ENCODE assay signal across 24 cellular contexts in genomic region chr14:30893819-30894218, GRCh38.
"Had no signal": no experiment of that assay in that cellular context is flagged by ENCODE, and none has a peak within 500 bp of the region (broad histone marks: within the 10 kb centered on the region; RNA-seq: fewer than 3 reads in every experiment).

No MANE protein-coding gene starts in this region.

- H3K4me2 ChIP-seq: hepatocyte, neural progenitor cell had no signal

- H3K9me3 ChIP-seq: left lung, neutrophil, right atrium auricular region, suprapubic skin, thoracic aorta, tibial nerve, uterus had no signal

- H3K79me2 ChIP-seq: hepatocyte had no signal

- H3K27me3 ChIP-seq: hepatocyte, left lung, neural progenitor cell, neutrophil, right atrium auricular region, suprapubic skin, tibial nerve, uterus had no signal

- H3K36me3 ChIP-seq: uterus had no signal

- H3K4me1 ChIP-seq: left lung, neural progenitor cell, right atrium auricular region, uterus had no signal

- H3K9ac ChIP-seq: neural progenitor cell had no signal

- H3K4me3 ChIP-seq: hepatocyte, left lung, lung, neural progenitor cell, right atrium auricular region, skin epidermis, suprapubic skin, thoracic aorta, tibial nerve, uterus had no signal

- DNase-seq: kidney; left colon; left lung; mesendoderm; naive B cell; natural killer cell; nephron progenitor cell; occipital lobe; stimulated activated CD4-positive, alpha-beta T cell treated with anti-CD3 and anti-CD28 coated beads, Interleukin-12 subunit alpha, Interleukin-12 subunit beta, amount 100 ng/mL, for 4 hours; stimulated activated CD4-positive, alpha-beta T cell treated with anti-CD3 and anti-CD28 coated beads, Interleukin-15, amount 100 ng/mL, for 24 hours; stimulated activated CD4-positive, alpha-beta T cell treated with anti-CD3 and anti-CD28 coated beads, Interleukin-4, amount 100 ng/mL, for 24 hours; stimulated activated naive CD4-positive, alpha-beta T cell; uterus had no signal

- FAIRE-seq: kidney had no signal

- H2AFZ ChIP-seq: hepatocyte, neural progenitor cell had no signal

- ATAC-seq: left colon; left lung; sciatic nerve; stimulated activated effector memory CD8-positive, alpha-beta T cell treated with anti-CD3 and anti-CD28 coated beads, Interleukin-12 subunit alpha, Interleukin-12 subunit beta, amount 100 ng/mL, for 72 hours had no signal

- H3K27ac ChIP-seq: hepatocyte, left lung, neural progenitor cell, neutrophil, right atrium auricular region, skin epidermis, suprapubic skin, thoracic aorta, tibial nerve, uterus had no signal
